In genomic region chrX:134908235-134908834, GRCh38 we compare ENCODE assay signal across 11 cellular contexts. TPM values are rescaled to one million over a fixed set of nuclear protein-coding genes. Genes with fewer than 3 reads are reported as not detected.
DNase-seq lines count a peak whose midpoint lies in the region; ATAC-seq and TF ChIP-seq lines count a peak whose summit lies in the region.
"Had no signal": no experiment of that assay in that cellular context is flagged by ENCODE, and none has a peak within 500 bp of the region (broad histone marks: within the 10 kb centered on the region; RNA-seq: fewer than 3 reads in every experiment).

No MANE protein-coding gene starts in this region.

- 35% methylated on average over 3 of the region's 3 CpGs for WGBS in thymus

- ATAC-seq in left cardiac atrium (no peak), GM21529 (IDR thresholded peaks at IDR 0.05; ENCODE audit: unreplicated experiment) (no peak), GM19328 (IDR thresholded peaks at IDR 0.05; ENCODE audit: unreplicated experiment) (no peak)

- H3F3A ChIP-seq in OCI-LY1 (ENCODE audit: insufficient read depth, low read length): no peaks in the 10 kb centered on the region

- H3K4me1 ChIP-seq in cardiac muscle cell (ENCODE audit: low read depth): no peaks in the 10 kb centered on the region
- peaks cover 4% of the 10 kb centered on the region for H3K4me1 ChIP-seq in OCI-LY1 (ENCODE audit: insufficient read depth, low read length, severe bottlenecking)
- peaks cover 3% of the 10 kb centered on the region for H3K4me1 ChIP-seq in thymus (ENCODE audit: control insufficient read depth, insufficient read depth, low read length)
- H3K4me1 ChIP-seq: ascending aorta had no signal

- TF ChIP-seq CTCF in cardiac muscle cell (IDR thresholded peaks at IDR 0.05; ENCODE audit: low read depth, low read length) (peak; percentile 28), OCI-LY1 (IDR thresholded peaks at IDR 0.05; ENCODE audit: low read length) (peak; percentile 43; the same call in 1 of the 2 replicates)

- H3K9ac ChIP-seq in OCI-LY1 (ENCODE audit: low read length): no peak overlapping the region

- H3K27ac ChIP-seq in cardiac muscle cell (peak overlapping the region; percentile 38), OCI-LY1 (ENCODE audit: low read depth, low read length, poor library complexity, severe bottlenecking) (no peak overlapping the region), thymus (ENCODE audit: low read depth) (peak overlapping the region; percentile 60)
- H3K27ac ChIP-seq: ascending aorta had no signal

- no peak overlapping the region for H2AFZ ChIP-seq in OCI-LY1 (ENCODE audit: low read length)

- DNase-seq in cardiac muscle cell (ENCODE audit: low read depth in 1 of 2, low spot score in 1 of 2) (peak in 1 of 2 donors; percentile 69), left cardiac atrium (no peak), dermis blood vessel endothelial cell (peak; percentile 72), kidney glomerular epithelial cell (lab: John Stamatoyannopoulos, UW) (no peak)
- DNase-seq: SIG-M5 had no signal

- H3K4me3 ChIP-seq in cardiac muscle cell (no peak overlapping the region), OCI-LY1 (ENCODE audit: low read depth, low read length, poor library complexity, severe bottlenecking) (no peak overlapping the region), thymus (ENCODE audit: low read length) (no peak overlapping the region)
- H3K4me3 ChIP-seq: ascending aorta, lung had no signal

- H3K27me3 ChIP-seq in cardiac muscle cell (no peaks in the 10 kb centered on the region), OCI-LY1 (ENCODE audit: insufficient read depth, low read length) (no peaks in the 10 kb centered on the region), thymus (ENCODE audit: control insufficient read depth, insufficient read depth) (no peaks in the 10 kb centered on the region)
- H3K27me3 ChIP-seq: ascending aorta had no signal

- no peak overlapping the region for H3K4me2 ChIP-seq in OCI-LY1 (ENCODE audit: low read length)

- no peaks in the 10 kb centered on the region for H3K36me3 ChIP-seq in cardiac muscle cell
- no peaks in the 10 kb centered on the region for H3K36me3 ChIP-seq in OCI-LY1 (ENCODE audit: insufficient read depth, low read length)
- H3K36me3 ChIP-seq in thymus (ENCODE audit: control insufficient read depth, insufficient read depth): no peaks in the 10 kb centered on the region
- H3K36me3 ChIP-seq: ascending aorta had no signal

- no peaks in the 10 kb centered on the region for H3K79me2 ChIP-seq in OCI-LY1 (ENCODE audit: insufficient read depth, low read length)

- H3K9me3 ChIP-seq in cardiac muscle cell (ENCODE audit: low read depth): no peaks in the 10 kb centered on the region
- no peaks in the 10 kb centered on the region for H3K9me3 ChIP-seq in OCI-LY1 (ENCODE audit: low read length)
- no peaks in the 10 kb centered on the region for H3K9me3 ChIP-seq in thymus (ENCODE audit: control insufficient read depth)
- H3K9me3 ChIP-seq: ascending aorta had no signal

- no peaks in the 10 kb centered on the region for H3K9me2 ChIP-seq in OCI-LY1 (ENCODE audit: low read depth, low read length)

- no peaks in the 10 kb centered on the region for H4K20me1 ChIP-seq in OCI-LY1 (ENCODE audit: insufficient read depth, low read length)

- intact Hi-C loops in left cardiac atrium (cut with DNase I): no loop called here

RNA-seq across cellular contexts. Expression of gene MOSPD1, which starts 6.7 kb away (rescaled TPM):
- total RNA-seq in cardiac muscle cell (10.7 and 11.9 TPM in 2 replicates), left cardiac atrium (10 to 100 TPM; 12.1 to 17.5 TPM), dermis blood vessel endothelial cell (28.2 and 41.0 TPM in 2 replicates)
- polyA plus RNA-seq in cardiac muscle cell (19.6 and 21.7 TPM in 2 replicates), thymus (12.5 TPM)
